ENCODE assay signal across 22 cellular contexts in genomic region chr11:57478971-57479663, GRCh38. TPM values are rescaled to one million over a fixed set of nuclear protein-coding genes. Genes with fewer than 3 reads are reported as not detected.
DNase-seq lines count a peak whose midpoint lies in the region; ATAC-seq, FAIRE-seq and TF ChIP-seq lines count a peak whose summit lies in the region.
"Had no signal": no experiment of that assay in that cellular context is flagged by ENCODE, and none has a peak within 500 bp of the region (broad histone marks: within the 10 kb centered on the region; RNA-seq: fewer than 3 reads in every experiment).

No MANE protein-coding gene starts in this region.

- no peak overlapping the region for H2BK15ac ChIP-seq in H9 (ENCODE audit: low read depth, low read length)

- no peak overlapping the region for H3T11ph ChIP-seq in H9 (ENCODE audit: low read length)

- H3K4me2 ChIP-seq in HepG2 (ENCODE audit: low read depth, low read length) (no peak overlapping the region), H9 (ENCODE audit: insufficient read depth, insufficient read length, low read length) (no peak overlapping the region)
- H3K4me2 ChIP-seq: KMS-11 had no signal

- CTCF ChIA-PET in HepG2 (lab: Yijun Ruan, JAX; ENCODE audit: low intra/inter-chr PET ratio, low total read pairs): interaction anchor here (1.9 kb wide), 1 partner anchor 21 kb away, joined by 10 read pairs; no protein-coding TSS in a partner anchor

- no TSS peak for BruUV-seq in HepG2 (replicated peaks; lab: Mats Ljungman, UMichigan)

- TF ChIP-seq POLR2A in HepG2 (IDR thresholded peaks at IDR 0.05; ENCODE audit: insufficient read depth in 1 of 2, low read depth in 2 of 2, low read length in 2 of 2): no peak
- TF ChIP-seq POLR2A in H54 (IDR thresholded peaks at IDR 0.05; ENCODE audit: low read depth, low read length): no peak

- no peak overlapping the region for H2BK12ac ChIP-seq in H9 (ENCODE audit: insufficient read length, low read depth, low read length)

- 0 out of 2 replicates have a peak, but pooled peaks have one; percentile 2 for TF ChIP-seq CTCF in WI38 (IDR thresholded peaks at IDR 0.05; ENCODE audit: low read depth, low read length)
- TF ChIP-seq CTCF in HepG2 (CRISPR knock-in tag; IDR thresholded peaks at IDR 0.05): no peak
- TF ChIP-seq CTCF in progenitor cell of endocrine pancreas (IDR thresholded peaks at IDR 0.05; ENCODE audit: unreplicated experiment): no peak
- no peak for TF ChIP-seq CTCF in H9 (conservative IDR thresholded peaks at IDR 0.05)

- H3K4me3 ChIP-seq in WI38 (ENCODE audit: low read depth, low read length): no peak overlapping the region
- H3K4me3 ChIP-seq in HepG2 (replicated peaks in 1 of 3; ENCODE audit: insufficient read depth in 1 of 3, low read depth in 2 of 3, low read length in 3 of 3): no peak overlapping the region

- H3K36me3 ChIP-seq in HepG2 (replicated peaks in 1 of 2; ENCODE audit: control insufficient read depth in 1 of 2, insufficient read depth in 2 of 2, low read length in 2 of 2): peaks cover 1 to 10% of the 10 kb centered on the region in 2 experiments; a peak in 4 of 5 replicates

- no peak overlapping the region for H3K18ac ChIP-seq in H9 (ENCODE audit: insufficient read length, low read depth, low read length)

- H2AFZ ChIP-seq in HepG2 (ENCODE audit: low read length): no peak overlapping the region
- H2AFZ ChIP-seq in H9 (ENCODE audit: low read length): no peak overlapping the region

- H3K4me3 Mint-ChIP-seq in activated naive CD4-positive, alpha-beta T cell treated with anti-CD3 and anti-CD28 coated beads, Interleukin-2, amount 50 U/mL, for 24 hours: no peak overlapping the region
- H3K4me3 Mint-ChIP-seq in progenitor cell of endocrine pancreas (ENCODE audit: low read depth) (no peak overlapping the region), H9 (peak overlapping the region in 1 of 2 experiments; percentile 45; a peak in 3 of 5 replicates)
- H3K4me3 Mint-ChIP-seq in activated CD4-positive, alpha-beta T cell treated with anti-CD3 and anti-CD28 coated beads, Interleukin-2, amount 10 ng/mL, durations not matched to agents 24 days and 14 days: no peak overlapping the region

- H3K4me1 Mint-ChIP-seq in activated naive CD4-positive, alpha-beta T cell treated with anti-CD3 and anti-CD28 coated beads, Interleukin-2, amount 50 U/mL, for 24 hours: peaks cover 34% of the 10 kb centered on the region
- H3K4me1 Mint-ChIP-seq in progenitor cell of endocrine pancreas (ENCODE audit: low read depth): peaks cover 7% of the 10 kb centered on the region
- H3K4me1 Mint-ChIP-seq in activated CD4-positive, alpha-beta T cell treated with anti-CD3 and anti-CD28 coated beads, Interleukin-2, amount 10 ng/mL, durations not matched to agents 24 days and 14 days: peaks cover 14% of the 10 kb centered on the region
- peaks cover 24 to 64% of the 10 kb centered on the region in 2 experiments for H3K4me1 Mint-ChIP-seq in H9

- H4K91ac ChIP-seq in H9 (ENCODE audit: insufficient read length, low read depth, low read length): no peak overlapping the region

- H3K56ac ChIP-seq in H9 (ENCODE audit: insufficient read length, low read depth, low read length): no peak overlapping the region

- in situ Hi-C loops in HepG2 (cut with HindIII; ENCODE audit: extremely low pct_ligation_motif_present, low pct_unique_long_range_greater_than_20kb): no loop called here

- no peaks in the 10 kb centered on the region for H3K9me3 ChIP-seq in HepG2 (ENCODE audit: low read length)
- no peaks in the 10 kb centered on the region for H3K9me3 ChIP-seq in H9 (ENCODE audit: control insufficient read depth, low read depth, low read length)

- ATAC-seq in HepG2: no peak

- intact Hi-C loops in HepG2 (cut with micrococcal nuclease; ENCODE audit: unreplicated experiment): loop anchor here (1.0 kb wide), 1 partner anchor 48 kb away; no protein-coding TSS in a partner anchor
- intact Hi-C loops in activated CD4-positive, alpha-beta T cell treated with anti-CD3 and anti-CD28 coated beads, Interleukin-2, amount 10 ng/mL, durations not matched to agents 24 days and 14 days (cut with micrococcal nuclease): no loop called here

- H4K8ac ChIP-seq in H9 (replicated peaks; ENCODE audit: insufficient read length, low read depth, low read length): no peak overlapping the region

- no peak overlapping the region for H2BK120ac ChIP-seq in H9 (ENCODE audit: low read depth, low read length, poor library complexity, severe bottlenecking)

- no peaks in the 10 kb centered on the region for H3K36me3 Mint-ChIP-seq in activated naive CD4-positive, alpha-beta T cell treated with anti-CD3 and anti-CD28 coated beads, Interleukin-2, amount 50 U/mL, for 24 hours
- H3K36me3 Mint-ChIP-seq in progenitor cell of endocrine pancreas (ENCODE audit: insufficient read depth) (no peaks in the 10 kb centered on the region), H9 (ENCODE audit: insufficient read depth in 1 of 3, low read depth in 3 of 3) (peaks cover 0 to 2% (median 0%) of the 10 kb centered on the region in 3 experiments; a peak in 1 of 7 replicates)
- peaks cover 2% of the 10 kb centered on the region for H3K36me3 Mint-ChIP-seq in activated CD4-positive, alpha-beta T cell treated with anti-CD3 and anti-CD28 coated beads, Interleukin-2, amount 10 ng/mL, durations not matched to agents 24 days and 14 days (ENCODE audit: low read depth)
- H3K36me3 Mint-ChIP-seq: CD14-positive monocyte had no signal

- 95% methylated on average over 11 of the region's 12 CpGs for WGBS in HepG2 (ENCODE audit: low lambda C conversion rate)
- WGBS in H9 (ENCODE audit: extremely low coverage, insufficient read length, low lambda C conversion rate): no CpG with 5 or more reads among the region's 12 CpGs

- TF ChIP-seq RAD21 in HepG2 (CRISPR knock-in tag; IDR thresholded peaks at IDR 0.05): no peak

- H3K27ac Mint-ChIP-seq in activated naive CD4-positive, alpha-beta T cell treated with anti-CD3 and anti-CD28 coated beads, Interleukin-2, amount 50 U/mL, for 24 hours: peak overlapping the region; percentile 4
- peak overlapping the region; percentile 16 for H3K27ac Mint-ChIP-seq in progenitor cell of endocrine pancreas
- no peak overlapping the region for H3K27ac Mint-ChIP-seq in activated CD4-positive, alpha-beta T cell treated with anti-CD3 and anti-CD28 coated beads, Interleukin-2, amount 10 ng/mL, durations not matched to agents 24 days and 14 days
- no peak overlapping the region; a peak in 1 of 7 replicates for H3K27ac Mint-ChIP-seq in H9

- H3K9me3 Mint-ChIP-seq in activated naive CD4-positive, alpha-beta T cell treated with anti-CD3 and anti-CD28 coated beads, Interleukin-2, amount 50 U/mL, for 24 hours: no peaks in the 10 kb centered on the region
- H3K9me3 Mint-ChIP-seq in progenitor cell of endocrine pancreas (ENCODE audit: low read depth) (no peaks in the 10 kb centered on the region), H9 (no peaks in the 10 kb centered on the region; a peak in 2 of 5 replicates)
- H3K9me3 Mint-ChIP-seq in activated CD4-positive, alpha-beta T cell treated with anti-CD3 and anti-CD28 coated beads, Interleukin-2, amount 10 ng/mL, durations not matched to agents 24 days and 14 days: no peaks in the 10 kb centered on the region

- H2BK20ac ChIP-seq in H9 (ENCODE audit: low read depth, low read length, poor library complexity, severe bottlenecking): no peak overlapping the region

- no peak overlapping the region for H3K23ac ChIP-seq in H9 (ENCODE audit: insufficient read length, low read depth, low read length)

- H3K4ac ChIP-seq in H9 (ENCODE audit: low read depth, low read length): no peak overlapping the region

- H3K79me1 ChIP-seq in H9 (ENCODE audit: insufficient read depth, low read depth, low read length, poor library complexity, severe bottlenecking): no peaks in the 10 kb centered on the region

- peaks cover 41% of the 10 kb centered on the region for H3K4me1 ChIP-seq in HepG2 (ENCODE audit: insufficient read depth, low read length)
- peaks cover 2% of the 10 kb centered on the region; the same call in 1 of the 2 replicates for H3K4me1 ChIP-seq in H9 (ENCODE audit: insufficient read depth, low read length)

- H2BK5ac ChIP-seq in H9 (ENCODE audit: insufficient read length, low read length): no peak overlapping the region

- H3K79me2 ChIP-seq in HepG2 (ENCODE audit: insufficient read depth, low read length) (no peaks in the 10 kb centered on the region), H9 (ENCODE audit: insufficient read depth, low read length) (no peaks in the 10 kb centered on the region)

- no peaks in the 10 kb centered on the region for H4K20me1 ChIP-seq in HepG2 (ENCODE audit: insufficient read depth, low read length)
- H4K20me1 ChIP-seq in H9 (ENCODE audit: control insufficient read depth, insufficient read depth, insufficient read length): no peaks in the 10 kb centered on the region

- no peak overlapping the region for H3K14ac ChIP-seq in H9 (ENCODE audit: insufficient read depth, low read length)

- no peak for TF ChIP-seq EP300 in HepG2 (IDR thresholded peaks at IDR 0.05; ENCODE audit: low read depth in 2 of 2, low read length in 2 of 2)
- TF ChIP-seq EP300 in HepG2 (CRISPR knock-in tag; IDR thresholded peaks at IDR 0.05; ENCODE audit: borderline replicate concordance): no peak

- H3K27ac ChIP-seq in HepG2 (ENCODE audit: extremely low read length, insufficient read depth, low read length): no peak overlapping the region
- H3K27ac ChIP-seq in H9 (ENCODE audit: insufficient read length, low read depth, low read length): no peak overlapping the region
- H3K27ac ChIP-seq: KMS-11 had no signal

- H3K27me3 Mint-ChIP-seq in activated naive CD4-positive, alpha-beta T cell treated with anti-CD3 and anti-CD28 coated beads, Interleukin-2, amount 50 U/mL, for 24 hours: peaks cover 1% of the 10 kb centered on the region
- H3K27me3 Mint-ChIP-seq in progenitor cell of endocrine pancreas (peaks cover 70% of the 10 kb centered on the region), H9 (ENCODE audit: low read depth) (peaks cover 93% of the 10 kb centered on the region)
- H3K27me3 Mint-ChIP-seq in activated CD4-positive, alpha-beta T cell treated with anti-CD3 and anti-CD28 coated beads, Interleukin-2, amount 10 ng/mL, durations not matched to agents 24 days and 14 days: peaks cover 59% of the 10 kb centered on the region

- H3K27me3 ChIP-seq in HepG2 (ENCODE audit: control insufficient read depth in 1 of 2, insufficient read depth in 2 of 2, low read length in 2 of 2): no peaks in the 10 kb centered on the region
- peaks cover 6% of the 10 kb centered on the region; the same call in 1 of the 2 replicates for H3K27me3 ChIP-seq in H9 (ENCODE audit: insufficient read depth, low read length)

- no peak overlapping the region for H3K9ac ChIP-seq in HepG2 (ENCODE audit: insufficient read depth, low read depth, low read length)
- H3K9ac ChIP-seq in H9 (ENCODE audit: extremely low read depth, insufficient read length, low read length): no peak overlapping the region
- H3K9ac ChIP-seq: KMS-11 had no signal

- DNase-seq in activated naive CD4-positive, alpha-beta T cell (lab: John Stamatoyannopoulos, UW): no peak
- DNase-seq in HepG2 (ENCODE audit: low spot score): no peak
- no peak for DNase-seq in progenitor cell of endocrine pancreas (ENCODE audit: low spot score, unreplicated experiment)
- no peak for DNase-seq in activated CD4-positive, alpha-beta T cell treated with anti-CD3 and anti-CD28 coated beads, Interleukin-2, amount 10 ng/mL, durations not matched to agents 24 days and 14 days
- DNase-seq in H54 (ENCODE audit: insufficient read length, low spot score): no peak
- no peak for DNase-seq in H9
- DNase-seq: COR-L47, GF-D8, HCEC 1CT, NCI-H1436, NCI-H2029 treated with DMSO at 0.1 percent for 48 hours, NCI-H524 treated with DMSO at 0.1 percent for 48 hours, OCI-M1, SHP77 treated with DMSO at 0.1 percent for 48 hours had no signal

- peaks cover 21% of the 10 kb centered on the region for H3K23me2 ChIP-seq in H9 (ENCODE audit: insufficient read length, low read depth, low read length, poor library complexity, severe bottlenecking)

- no peak overlapping the region for H2AK5ac ChIP-seq in H9 (ENCODE audit: insufficient read length, low read length)

- no peak overlapping the region for H4K5ac ChIP-seq in H9 (ENCODE audit: insufficient read length, low read depth, low read length)

- POLR2A ChIA-PET in HepG2 (lab: Yijun Ruan, JAX): interaction anchor here (1.9 kb wide), 2 partner anchors 14 to 133 kb away, joined by 3 to 5 read pairs; no protein-coding TSS in a partner anchor

- FAIRE-seq in HepG2 (lab: Jason Lieb, UNC) (no peak), H54 (lab: Jason Lieb, UNC) (no peak)

RNA-seq across cellular contexts. Expression of gene RTN4RL2, which starts 18.8 kb away (rescaled TPM):
- 0.45 and 1.3 TPM in 2 replicates for total RNA-seq in HepG2 (2016; rRNA removed; fragmentation: Illumina TruSeq; extraction: Trizol)
- total RNA-seq in HepG2 (2016; cell fraction: cytosol; rRNA removed; fragmentation: Illumina TruSeq; extraction: Trizol; ENCODE audit: low read depth): 0.71 and 0.79 TPM in 2 replicates
- 0.42 and 0.91 TPM in 2 replicates for total RNA-seq in HepG2 (2016; cell fraction: insoluble cytoplasmic fraction; rRNA removed; fragmentation: Illumina TruSeq; extraction: Trizol)
- 1.1 and 1.2 TPM in 2 replicates for total RNA-seq in HepG2 (2016; cell fraction: membrane; rRNA removed; fragmentation: Illumina TruSeq; extraction: Trizol)
- 1.8 and 2.1 TPM in 2 replicates for total RNA-seq in HepG2 (2016; cell fraction: nucleus; rRNA removed; fragmentation: Illumina TruSeq; extraction: Trizol)
- 4.3 and 8.4 TPM in 2 replicates for polyA plus RNA-seq in HepG2 (2011; rRNA removed)
- 3.6 and 3.9 TPM in 2 replicates for polyA plus RNA-seq in HepG2 (2011; cell fraction: cytosol; rRNA removed)
- 10.4 and 14.9 TPM in 2 replicates for polyA plus RNA-seq in HepG2 (2011; cell fraction: nucleus; rRNA removed)
- 14.7 and 15.9 TPM in 2 replicates for polyA plus RNA-seq in HepG2 (2012)
- polyA plus RNA-seq in HepG2 (2016; cell fraction: cytosol; fragmentation: Illumina TruSeq; extraction: Trizol; ENCODE audit: low read depth): 1.8 and 2.1 TPM in 2 replicates
- polyA plus RNA-seq in HepG2 (2016; cell fraction: insoluble cytoplasmic fraction; fragmentation: Illumina TruSeq; extraction: Trizol; ENCODE audit: low read depth): 1.9 and 2.5 TPM in 2 replicates
- 2.8 and 3.5 TPM in 2 replicates for polyA plus RNA-seq in HepG2 (2016; cell fraction: membrane; fragmentation: Illumina TruSeq; extraction: Trizol; ENCODE audit: low read depth)
- polyA plus RNA-seq in HepG2 (2016; cell fraction: nucleus; fragmentation: Illumina TruSeq; extraction: Trizol; ENCODE audit: insufficient read depth, low read depth): 5.0 and 7.0 TPM in 2 replicates
- 0.72 and 4.8 TPM in 2 replicates for polyA minus RNA-seq in HepG2 (2011; rRNA and poly(A)+ RNA removed; ENCODE audit: low replicate concordance)
- polyA minus RNA-seq in HepG2 (2011; cell fraction: cytosol; rRNA and poly(A)+ RNA removed): 4.1 and 11.0 TPM in 2 replicates
- polyA minus RNA-seq in HepG2 (2011; cell fraction: nucleus; rRNA and poly(A)+ RNA removed): 2.3 and 3.7 TPM in 2 replicates
- 1.9 and 2.1 TPM in 2 replicates for total RNA-seq in progenitor cell of endocrine pancreas
- total RNA-seq in activated CD4-positive, alpha-beta T cell treated with anti-CD3 and anti-CD28 coated beads, Interleukin-2, amount 10 ng/mL, durations not matched to agents 24 days and 14 days: 0.23 and 0.26 TPM in 2 replicates
- 7.0 and 7.1 TPM in 2 replicates for total RNA-seq in H9 (2021)

RNA-seq across cellular contexts. Expression of gene SLC43A1, which starts 36.4 kb away (rescaled TPM):
- total RNA-seq in HepG2 (2016; rRNA removed; fragmentation: Illumina TruSeq; extraction: Trizol) (40.0 and 72.3 TPM in 2 replicates), progenitor cell of endocrine pancreas (46.9 and 48.5 TPM in 2 replicates), H9 (2021) (16.3 and 17.0 TPM in 2 replicates)
- 44.5 and 47.1 TPM in 2 replicates for total RNA-seq in HepG2 (2016; cell fraction: cytosol; rRNA removed; fragmentation: Illumina TruSeq; extraction: Trizol; ENCODE audit: low read depth)
- total RNA-seq in HepG2 (2016; cell fraction: insoluble cytoplasmic fraction; rRNA removed; fragmentation: Illumina TruSeq; extraction: Trizol): 32.3 and 72.1 TPM in 2 replicates
- 63.3 and 69.6 TPM in 2 replicates for total RNA-seq in HepG2 (2016; cell fraction: membrane; rRNA removed; fragmentation: Illumina TruSeq; extraction: Trizol)
- 64.1 and 81.7 TPM in 2 replicates for total RNA-seq in HepG2 (2016; cell fraction: nucleus; rRNA removed; fragmentation: Illumina TruSeq; extraction: Trizol)
- polyA plus RNA-seq in HepG2 (2011; rRNA removed): 87.6 and 124 TPM in 2 replicates
- 96.8 and 105 TPM in 2 replicates for polyA plus RNA-seq in HepG2 (2011; cell fraction: cytosol; rRNA removed)
- 190 and 210 TPM in 2 replicates for polyA plus RNA-seq in HepG2 (2011; cell fraction: nucleus; rRNA removed)
- polyA plus RNA-seq in HepG2 (2012): 61.9 and 91.6 TPM in 2 replicates
- polyA plus RNA-seq in HepG2 (2016; cell fraction: cytosol; fragmentation: Illumina TruSeq; extraction: Trizol; ENCODE audit: low read depth): 41.6 and 44.0 TPM in 2 replicates
- polyA plus RNA-seq in HepG2 (2016; cell fraction: insoluble cytoplasmic fraction; fragmentation: Illumina TruSeq; extraction: Trizol; ENCODE audit: low read depth): 33.2 and 41.2 TPM in 2 replicates
- 58.0 and 63.5 TPM in 2 replicates for polyA plus RNA-seq in HepG2 (2016; cell fraction: membrane; fragmentation: Illumina TruSeq; extraction: Trizol; ENCODE audit: low read depth)
- 111 TPM in 2 replicates for polyA plus RNA-seq in HepG2 (2016; cell fraction: nucleus; fragmentation: Illumina TruSeq; extraction: Trizol; ENCODE audit: insufficient read depth, low read depth)
- 1.5 and 247 TPM in 2 replicates for polyA minus RNA-seq in HepG2 (2011; rRNA and poly(A)+ RNA removed; ENCODE audit: low replicate concordance)
- polyA minus RNA-seq in HepG2 (2011; cell fraction: cytosol; rRNA and poly(A)+ RNA removed): 58.2 and 68.6 TPM in 2 replicates
- 75.4 and 86.5 TPM in 2 replicates for polyA minus RNA-seq in HepG2 (2011; cell fraction: nucleus; rRNA and poly(A)+ RNA removed)
- 35.3 and 35.8 TPM in 2 replicates for total RNA-seq in activated CD4-positive, alpha-beta T cell treated with anti-CD3 and anti-CD28 coated beads, Interleukin-2, amount 10 ng/mL, durations not matched to agents 24 days and 14 days

RNA-seq across cellular contexts. Expression of gene TIMM10, which starts 51.4 kb away (rescaled TPM):
- total RNA-seq in HepG2 (2016; rRNA removed; fragmentation: Illumina TruSeq; extraction: Trizol): 82.2 and 103 TPM in 2 replicates
- 40.9 and 52.7 TPM in 2 replicates for total RNA-seq in HepG2 (2016; cell fraction: cytosol; rRNA removed; fragmentation: Illumina TruSeq; extraction: Trizol; ENCODE audit: low read depth)
- 87.8 and 108 TPM in 2 replicates for total RNA-seq in HepG2 (2016; cell fraction: insoluble cytoplasmic fraction; rRNA removed; fragmentation: Illumina TruSeq; extraction: Trizol)
- 48.0 and 65.2 TPM in 2 replicates for total RNA-seq in HepG2 (2016; cell fraction: membrane; rRNA removed; fragmentation: Illumina TruSeq; extraction: Trizol)
- total RNA-seq in HepG2 (2016; cell fraction: nucleus; rRNA removed; fragmentation: Illumina TruSeq; extraction: Trizol): 27.4 and 31.3 TPM in 2 replicates
- 56.3 and 67.8 TPM in 2 replicates for polyA plus RNA-seq in HepG2 (2011; rRNA removed)
- polyA plus RNA-seq in HepG2 (2011; cell fraction: cytosol; rRNA removed): 81.8 and 94.3 TPM in 2 replicates
- polyA plus RNA-seq in HepG2 (2011; cell fraction: nucleus; rRNA removed): 18.2 and 20.2 TPM in 2 replicates
- polyA plus RNA-seq in HepG2 (2012): 46.7 and 55.3 TPM in 2 replicates
- 53.7 and 66.6 TPM in 2 replicates for polyA plus RNA-seq in HepG2 (2016; cell fraction: cytosol; fragmentation: Illumina TruSeq; extraction: Trizol; ENCODE audit: low read depth)
- polyA plus RNA-seq in HepG2 (2016; cell fraction: insoluble cytoplasmic fraction; fragmentation: Illumina TruSeq; extraction: Trizol; ENCODE audit: low read depth): 106 and 130 TPM in 2 replicates
- polyA plus RNA-seq in HepG2 (2016; cell fraction: membrane; fragmentation: Illumina TruSeq; extraction: Trizol; ENCODE audit: low read depth): 52.5 and 68.9 TPM in 2 replicates
- polyA plus RNA-seq in HepG2 (2016; cell fraction: nucleus; fragmentation: Illumina TruSeq; extraction: Trizol; ENCODE audit: insufficient read depth, low read depth): 53.7 and 58.9 TPM in 2 replicates
- 28.3 and 58.4 TPM in 2 replicates for polyA minus RNA-seq in HepG2 (2011; rRNA and poly(A)+ RNA removed; ENCODE audit: low replicate concordance)
- 7.7 and 8.8 TPM in 2 replicates for polyA minus RNA-seq in HepG2 (2011; cell fraction: cytosol; rRNA and poly(A)+ RNA removed)
- 11.8 and 13.6 TPM in 2 replicates for polyA minus RNA-seq in HepG2 (2011; cell fraction: nucleus; rRNA and poly(A)+ RNA removed)
- total RNA-seq in progenitor cell of endocrine pancreas: 63.4 and 63.5 TPM in 2 replicates
- 108 and 112 TPM in 2 replicates for total RNA-seq in activated CD4-positive, alpha-beta T cell treated with anti-CD3 and anti-CD28 coated beads, Interleukin-2, amount 10 ng/mL, durations not matched to agents 24 days and 14 days
- 126 and 130 TPM in 2 replicates for total RNA-seq in H9 (2021)

RNA-seq across cellular contexts. Expression of gene SLC43A3, which starts 52.2 kb away (rescaled TPM):
- total RNA-seq in HepG2 (2016; rRNA removed; fragmentation: Illumina TruSeq; extraction: Trizol): not detected in 2 replicates
- total RNA-seq in HepG2 (2016; cell fraction: cytosol; rRNA removed; fragmentation: Illumina TruSeq; extraction: Trizol; ENCODE audit: low read depth): not detected in 2 replicates
- total RNA-seq in HepG2 (2016; cell fraction: insoluble cytoplasmic fraction; rRNA removed; fragmentation: Illumina TruSeq; extraction: Trizol): not detected in 2 replicates
- not detected in 2 replicates for total RNA-seq in HepG2 (2016; cell fraction: membrane; rRNA removed; fragmentation: Illumina TruSeq; extraction: Trizol)
- total RNA-seq in HepG2 (2016; cell fraction: nucleus; rRNA removed; fragmentation: Illumina TruSeq; extraction: Trizol): 0.31 TPM in 1 of 2 replicates, not detected in the other
- polyA plus RNA-seq in HepG2 (2011; rRNA removed): 2.6 and 4.2 TPM in 2 replicates
- 1.4 and 3.7 TPM in 2 replicates for polyA plus RNA-seq in HepG2 (2011; cell fraction: cytosol; rRNA removed)
- polyA plus RNA-seq in HepG2 (2011; cell fraction: nucleus; rRNA removed): 3.4 and 4.2 TPM in 2 replicates
- polyA plus RNA-seq in HepG2 (2012): 1.4 and 2.2 TPM in 2 replicates
- polyA plus RNA-seq in HepG2 (2016; cell fraction: cytosol; fragmentation: Illumina TruSeq; extraction: Trizol; ENCODE audit: low read depth): not detected in 2 replicates
- not detected in 2 replicates for polyA plus RNA-seq in HepG2 (2016; cell fraction: insoluble cytoplasmic fraction; fragmentation: Illumina TruSeq; extraction: Trizol; ENCODE audit: low read depth)
- polyA plus RNA-seq in HepG2 (2016; cell fraction: membrane; fragmentation: Illumina TruSeq; extraction: Trizol; ENCODE audit: low read depth): not detected in 2 replicates
- not detected in 2 replicates for polyA plus RNA-seq in HepG2 (2016; cell fraction: nucleus; fragmentation: Illumina TruSeq; extraction: Trizol; ENCODE audit: insufficient read depth, low read depth)
- polyA minus RNA-seq in HepG2 (2011; rRNA and poly(A)+ RNA removed; ENCODE audit: low replicate concordance): 1.7 and 3.0 TPM in 2 replicates
- polyA minus RNA-seq in HepG2 (2011; cell fraction: cytosol; rRNA and poly(A)+ RNA removed): 2.6 TPM in 1 of 2 replicates, not detected in the other
- polyA minus RNA-seq in HepG2 (2011; cell fraction: nucleus; rRNA and poly(A)+ RNA removed): 1.4 and 2.9 TPM in 2 replicates
- 21.5 and 24.6 TPM in 2 replicates for total RNA-seq in progenitor cell of endocrine pancreas
- 255 and 261 TPM in 2 replicates for total RNA-seq in activated CD4-positive, alpha-beta T cell treated with anti-CD3 and anti-CD28 coated beads, Interleukin-2, amount 10 ng/mL, durations not matched to agents 24 days and 14 days
- total RNA-seq in H9 (2021): 21.4 and 21.9 TPM in 2 replicates

RNA-seq across cellular contexts. Expression of gene SMTNL1, which starts 58.3 kb away (rescaled TPM):
- total RNA-seq in HepG2 (2016; rRNA removed; fragmentation: Illumina TruSeq; extraction: Trizol): not detected in 2 replicates
- not detected in 2 replicates for total RNA-seq in HepG2 (2016; cell fraction: cytosol; rRNA removed; fragmentation: Illumina TruSeq; extraction: Trizol; ENCODE audit: low read depth)
- not detected in 2 replicates for total RNA-seq in HepG2 (2016; cell fraction: insoluble cytoplasmic fraction; rRNA removed; fragmentation: Illumina TruSeq; extraction: Trizol)
- not detected in 2 replicates for total RNA-seq in HepG2 (2016; cell fraction: membrane; rRNA removed; fragmentation: Illumina TruSeq; extraction: Trizol)
- not detected in 2 replicates for total RNA-seq in HepG2 (2016; cell fraction: nucleus; rRNA removed; fragmentation: Illumina TruSeq; extraction: Trizol)
- polyA plus RNA-seq in HepG2 (2011; rRNA removed): 0.04 TPM in 1 of 2 replicates, not detected in the other
- not detected in 2 replicates for polyA plus RNA-seq in HepG2 (2011; cell fraction: cytosol; rRNA removed)
- not detected in 2 replicates for polyA plus RNA-seq in HepG2 (2011; cell fraction: nucleus; rRNA removed)
- polyA plus RNA-seq in HepG2 (2012): not detected in 2 replicates
- polyA plus RNA-seq in HepG2 (2016; cell fraction: cytosol; fragmentation: Illumina TruSeq; extraction: Trizol; ENCODE audit: low read depth): not detected in 2 replicates
- not detected in 2 replicates for polyA plus RNA-seq in HepG2 (2016; cell fraction: insoluble cytoplasmic fraction; fragmentation: Illumina TruSeq; extraction: Trizol; ENCODE audit: low read depth)
- polyA plus RNA-seq in HepG2 (2016; cell fraction: membrane; fragmentation: Illumina TruSeq; extraction: Trizol; ENCODE audit: low read depth): not detected in 2 replicates
- not detected in 2 replicates for polyA plus RNA-seq in HepG2 (2016; cell fraction: nucleus; fragmentation: Illumina TruSeq; extraction: Trizol; ENCODE audit: insufficient read depth, low read depth)
- not detected in 2 replicates for polyA minus RNA-seq in HepG2 (2011; rRNA and poly(A)+ RNA removed; ENCODE audit: low replicate concordance)
- polyA minus RNA-seq in HepG2 (2011; cell fraction: cytosol; rRNA and poly(A)+ RNA removed): not detected in 2 replicates
- not detected in 2 replicates for polyA minus RNA-seq in HepG2 (2011; cell fraction: nucleus; rRNA and poly(A)+ RNA removed)
- total RNA-seq in progenitor cell of endocrine pancreas: not detected in 2 replicates
- not detected in 2 replicates for total RNA-seq in activated CD4-positive, alpha-beta T cell treated with anti-CD3 and anti-CD28 coated beads, Interleukin-2, amount 10 ng/mL, durations not matched to agents 24 days and 14 days
- total RNA-seq in H9 (2021): 0.18 TPM in 1 of 2 replicates, not detected in the other
- total RNA-seq: A172, Daoy, M059J, RPMI7951 had no signal
- polyA plus RNA-seq: CD14-positive monocyte had no signal

Comparison
In these comparisons a context has a peak if more than half of its experiments do, and no peak if none do; other contexts are left out.
1. H3K27ac Mint-ChIP-seq: peak in activated naive CD4-positive, alpha-beta T cell treated with anti-CD3 and anti-CD28 coated beads, Interleukin-2, amount 50 U/mL, for 24 hours (single experiment) and progenitor cell of endocrine pancreas (single experiment); none in activated CD4-positive, alpha-beta T cell treated with anti-CD3 and anti-CD28 coated beads, Interleukin-2, amount 10 ng/mL, durations not matched to agents 24 days and 14 days (single experiment) and H9 (0 of 3).